8 cellular contexts compared by ENCODE assay signal in the genomic region with DNA sequence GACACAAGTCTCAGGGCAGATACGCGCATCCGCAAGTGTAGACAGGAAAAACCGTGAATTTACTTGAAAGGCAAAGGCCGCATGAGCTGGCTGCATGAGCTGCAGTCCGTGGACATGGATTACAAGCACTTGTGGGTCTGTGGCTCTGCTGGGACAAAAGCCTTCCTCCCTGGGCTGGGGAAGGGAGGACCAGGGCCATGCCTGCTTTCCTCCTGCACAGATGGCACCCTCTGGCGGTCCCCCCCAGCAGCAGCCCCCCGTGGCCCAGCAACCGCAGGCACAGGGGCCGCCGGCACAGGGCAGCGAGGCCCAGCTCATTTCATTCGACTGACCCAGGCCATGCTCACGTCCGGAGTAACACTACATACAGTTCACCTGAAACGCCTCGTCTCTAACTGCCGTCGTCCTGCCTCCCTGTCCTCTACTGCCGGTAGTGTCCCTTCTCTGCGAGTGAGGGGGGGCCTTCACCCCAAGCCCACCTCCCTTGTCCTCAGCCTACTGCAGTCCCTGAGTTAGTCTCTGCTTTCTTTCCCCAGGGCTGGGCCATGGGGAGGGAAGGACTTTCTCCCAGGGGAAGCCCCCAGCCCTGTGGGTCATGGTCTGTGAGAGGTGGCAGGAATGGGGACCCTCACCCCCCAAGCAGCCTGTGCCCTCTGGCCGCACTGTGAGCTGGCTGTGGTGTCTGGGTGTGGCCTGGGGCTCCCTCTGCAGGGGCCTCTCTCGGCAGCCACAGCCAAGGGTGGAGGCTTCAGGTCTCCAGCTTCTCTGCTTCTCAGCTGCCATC. TPM values are rescaled to one million over a fixed set of nuclear protein-coding genes. Genes with fewer than 3 reads are reported as not detected.
DNase-seq lines count a peak whose midpoint lies in the region; ATAC-seq, FAIRE-seq and TF ChIP-seq lines count a peak whose summit lies in the region.

No MANE protein-coding gene starts in this region.

- H3K9me3 ChIP-seq in IMR-90 (ENCODE audit: control insufficient read depth, insufficient read depth, low read length) = no peaks in the 10 kb centered on the region

- peak overlapping the region; percentile 21 for H2AFZ ChIP-seq in IMR-90 (replicated peaks; ENCODE audit: low read length, poor library complexity)

- no peak for ATAC-seq in IMR-90 (ENCODE audit: low read depth)
- no peak for ATAC-seq in natural killer cell treated with Interleukin-12 subunit alpha and Interleukin-12 subunit beta and Interleukin-15 and Interleukin-18, amount 100 ng/mL, for 72 hours
- ATAC-seq in GM18907 (IDR thresholded peaks at IDR 0.05; ENCODE audit: unreplicated experiment) = no peak
- ATAC-seq in GM19455 (IDR thresholded peaks at IDR 0.05; ENCODE audit: unreplicated experiment) = no peak

- peak overlapping the region; percentile 4 for H2AK9ac ChIP-seq in IMR-90 (replicated peaks; ENCODE audit: low read depth, low read length, poor library complexity)

- H4K20me1 ChIP-seq in IMR-90 (ENCODE audit: insufficient read depth, low read length) = peaks cover 54% of the 10 kb centered on the region

- H3K27ac ChIP-seq in IMR-90 (ENCODE audit: insufficient read depth, low read length) (no peak overlapping the region), substantia nigra (ENCODE audit: low read depth, low read length, poor library complexity, severe bottlenecking) (no peak overlapping the region)

- no peak overlapping the region for H3K4me3 ChIP-seq in IMR-90 (ENCODE audit: insufficient read depth, low read depth, low read length)

- intact Hi-C loops in IMR-90 (cut with micrococcal nuclease) = no loop called here

- H3K36me3 ChIP-seq in IMR-90 (ENCODE audit: control insufficient read depth, insufficient read depth, low read length) = peaks cover 42% of the 10 kb centered on the region

- H3K4me1 ChIP-seq in IMR-90 (ENCODE audit: control insufficient read depth, insufficient read depth, low read length) = peaks cover 7% of the 10 kb centered on the region

- peak overlapping the region in 2 of 5 experiments; percentile 48 to 80 for H3K27ac Mint-ChIP-seq in brain
- peak overlapping the region; percentile 56 to 95 for H3K27ac Mint-ChIP-seq in natural killer cell treated with Interleukin-12 subunit alpha and Interleukin-12 subunit beta and Interleukin-15 and Interleukin-18, amount 100 ng/mL, for 72 hours

- H3K9me3 Mint-ChIP-seq in brain = no peaks in the 10 kb centered on the region
- H3K9me3 Mint-ChIP-seq in natural killer cell treated with Interleukin-12 subunit alpha and Interleukin-12 subunit beta and Interleukin-15 and Interleukin-18, amount 100 ng/mL, for 72 hours = no peaks in the 10 kb centered on the region

- in situ Hi-C loops in Caki2 (cut with HindIII; ENCODE audit: low pct_unique_long_range_greater_than_20kb, low sequenced_read_pairs) = no loop called here
- in situ Hi-C loops in IMR-90 (cut with MboI; ENCODE audit: low sequenced_read_pairs) = no loop called here

- no peak overlapping the region for H3K14ac ChIP-seq in IMR-90 (replicated peaks; ENCODE audit: low read depth, low read length)

- no peak overlapping the region for H3K23ac ChIP-seq in IMR-90 (ENCODE audit: low read depth, low read length)

- FAIRE-seq in urothelium cell line (lab: Jason Lieb, UNC) = no peak

- TF ChIP-seq RAD21 in IMR-90 (IDR thresholded peaks at IDR 0.05; ENCODE audit: low read length) = 0 out of 2 replicates have a peak, but pooled peaks have one; percentile 5

- H3K56ac ChIP-seq in IMR-90 (ENCODE audit: extremely low read depth, insufficient read depth, low read length) = no peak overlapping the region

- H3K4ac ChIP-seq in IMR-90 (ENCODE audit: low read depth, low read length) = no peak overlapping the region

- H3K27me3 Mint-ChIP-seq in brain = peaks cover 3% of the 10 kb centered on the region
- H3K27me3 Mint-ChIP-seq in natural killer cell treated with Interleukin-12 subunit alpha and Interleukin-12 subunit beta and Interleukin-15 and Interleukin-18, amount 100 ng/mL, for 72 hours = no peaks in the 10 kb centered on the region

- no peak overlapping the region for H4K91ac ChIP-seq in IMR-90 (ENCODE audit: insufficient read depth, low read depth, low read length)

- H3K4me1 Mint-ChIP-seq in brain = peaks cover 26% of the 10 kb centered on the region
- peaks cover 15 to 22% of the 10 kb centered on the region in 2 donors for H3K4me1 Mint-ChIP-seq in natural killer cell treated with Interleukin-12 subunit alpha and Interleukin-12 subunit beta and Interleukin-15 and Interleukin-18, amount 100 ng/mL, for 72 hours (ENCODE audit: low read depth in 2 of 2)

- H4K5ac ChIP-seq in IMR-90 (ENCODE audit: low read depth, low read length) = no peak overlapping the region

- H4K8ac ChIP-seq in IMR-90 (ENCODE audit: low read depth in 2 of 2, low read length in 2 of 2) = no peak overlapping the region

- H3K27me3 ChIP-seq in IMR-90 (ENCODE audit: control insufficient read depth, insufficient read depth, low read length) = no peaks in the 10 kb centered on the region

- DNase-seq in Caki2 (ENCODE audit: low read depth) (peak; percentile 16), IMR-90 (no peak), urothelium cell line (ENCODE audit: low spot score) (no peak), substantia nigra (lab: John Stamatoyannopoulos, UW) (no peak)
- no peak for DNase-seq in natural killer cell treated with Interleukin-12 subunit alpha and Interleukin-12 subunit beta and Interleukin-15 and Interleukin-18, amount 100 ng/mL, for 72 hours (ENCODE audit: low spot score)

- no peak overlapping the region for H2BK120ac ChIP-seq in IMR-90 (ENCODE audit: low read depth, low read length)

- TF ChIP-seq CTCF in IMR-90 (conservative IDR thresholded peaks at IDR 0.05; ENCODE audit: low read depth, low read length) (0 out of 2 replicates have a peak, but pooled peaks have one; percentile 13), brain (conservative IDR thresholded peaks at IDR 0.05) (no peak)

- H2BK15ac ChIP-seq in IMR-90 (ENCODE audit: low read depth, low read length) = no peak overlapping the region

- no peaks in the 10 kb centered on the region for H3K9me1 ChIP-seq in IMR-90 (ENCODE audit: insufficient read depth, low read length)

- TF ChIP-seq POLR2A in IMR-90 (IDR thresholded peaks at IDR 0.05; ENCODE audit: low read depth, low read length) = no peak

- CTCF ChIA-PET in IMR-90 (lab: Yijun Ruan, JAX) = no interaction called here

- POLR2A ChIA-PET in IMR-90 (lab: Charles Lee; ENCODE audit: unreplicated experiment) = no interaction called here

- H3K4me2 ChIP-seq in IMR-90 (ENCODE audit: low read depth, low read length) = no peak overlapping the region; the same call in 1 of the 2 replicates

- no peak overlapping the region for H2AK5ac ChIP-seq in IMR-90 (ENCODE audit: low read depth, low read length)

- WGBS in IMR-90 (ENCODE audit: extremely low coverage in 2 of 2, insufficient read length in 1 of 2), 2 experiments = 89% methylated on average over 13 of the region's 23 CpGs; no CpG with 5 or more reads in 1 of the 2 experiments

- H3K79me1 ChIP-seq in IMR-90 (ENCODE audit: low read depth in 1 of 2, low read length in 2 of 2) = peaks cover 15 to 65% of the 10 kb centered on the region in 2 experiments

- H3K36me3 Mint-ChIP-seq in brain = peaks cover 63% of the 10 kb centered on the region
- peaks cover 9% of the 10 kb centered on the region for H3K36me3 Mint-ChIP-seq in natural killer cell treated with Interleukin-12 subunit alpha and Interleukin-12 subunit beta and Interleukin-15 and Interleukin-18, amount 100 ng/mL, for 72 hours

- TSS peak; percentile 37 for BruUV-seq in IMR-90 (replicated peaks; lab: Mats Ljungman, UMichigan)

- no peak overlapping the region for H3K18ac ChIP-seq in IMR-90 (ENCODE audit: low read depth, low read length)

- H2BK20ac ChIP-seq in IMR-90 (ENCODE audit: low read depth, low read length) = no peak overlapping the region

- dilution Hi-C loops in IMR-90 (cut with HindIII; ENCODE audit: low sequenced_read_pairs, unreplicated experiment) = no loop called here

- no peak overlapping the region for H3K9ac ChIP-seq in IMR-90 (ENCODE audit: low read depth, low read length)

- peak overlapping the region; percentile 90 to 97 (median 93) for H3K4me3 Mint-ChIP-seq in brain
- H3K4me3 Mint-ChIP-seq in natural killer cell treated with Interleukin-12 subunit alpha and Interleukin-12 subunit beta and Interleukin-15 and Interleukin-18, amount 100 ng/mL, for 72 hours = peak overlapping the region; percentile 94

- H2BK5ac ChIP-seq in IMR-90 (ENCODE audit: low read depth, low read length, poor library complexity, severe bottlenecking) = no peak overlapping the region

RNA-seq across cellular contexts. Expression of gene MRPL12, which starts 1.7 kb away (rescaled TPM):
- 185 and 238 TPM in 2 replicates for total RNA-seq in Caki2 (2014; rRNA removed; shearing (Covaris generic); ENCODE audit: low replicate concordance)
- total RNA-seq in IMR-90 (2012; rRNA removed) = 17.2 and 17.5 TPM in 2 replicates
- polyA plus RNA-seq in IMR-90 (2012; rRNA removed) (111 and 127 TPM in 2 replicates), brain (ENCODE audit: insufficient read depth, low read depth, low replicate concordance) (91.5 TPM)
- 140 and 156 TPM in 2 replicates for polyA plus RNA-seq in IMR-90 (2012; cell fraction: cytosol; rRNA removed)
- 32.1 and 54.9 TPM in 2 replicates for polyA plus RNA-seq in IMR-90 (2012; cell fraction: nucleus; rRNA removed; ENCODE audit: low replicate concordance)
- total RNA-seq in natural killer cell treated with Interleukin-12 subunit alpha and Interleukin-12 subunit beta and Interleukin-15 and Interleukin-18, amount 100 ng/mL, for 72 hours = 100 to 1,000 TPM in 1 of 2 donors, 10 to 100 TPM in 1; 98.7 to 226 TPM

RNA-seq across cellular contexts. Expression of gene SLC25A10, which starts 10.6 kb away (rescaled TPM):
- total RNA-seq in Caki2 (2014; rRNA removed; shearing (Covaris generic); ENCODE audit: low replicate concordance) = 93.2 and 105 TPM in 2 replicates
- total RNA-seq in IMR-90 (2012; rRNA removed) = 12.2 and 14.9 TPM in 2 replicates
- 19.0 and 20.2 TPM in 2 replicates for polyA plus RNA-seq in IMR-90 (2012; rRNA removed)
- 7.7 and 16.1 TPM in 2 replicates for polyA plus RNA-seq in IMR-90 (2012; cell fraction: cytosol; rRNA removed)
- 9.4 and 24.8 TPM in 2 replicates for polyA plus RNA-seq in IMR-90 (2012; cell fraction: nucleus; rRNA removed; ENCODE audit: low replicate concordance)
- 37.8 TPM for polyA plus RNA-seq in brain (ENCODE audit: insufficient read depth, low read depth, low replicate concordance)
- total RNA-seq in natural killer cell treated with Interleukin-12 subunit alpha and Interleukin-12 subunit beta and Interleukin-15 and Interleukin-18, amount 100 ng/mL, for 72 hours = 10 to 100 TPM; 17.5 to 36.3 TPM

RNA-seq across cellular contexts. Expression of gene HGS, which starts 17.7 kb away (rescaled TPM):
- 87.1 and 96.6 TPM in 2 replicates for total RNA-seq in Caki2 (2014; rRNA removed; shearing (Covaris generic); ENCODE audit: low replicate concordance)
- total RNA-seq in IMR-90 (2012; rRNA removed) = 49.4 and 52.5 TPM in 2 replicates
- polyA plus RNA-seq in IMR-90 (2012; rRNA removed) = 137 and 169 TPM in 2 replicates
- polyA plus RNA-seq in IMR-90 (2012; cell fraction: cytosol; rRNA removed) = 46.1 and 98.2 TPM in 2 replicates
- polyA plus RNA-seq in IMR-90 (2012; cell fraction: nucleus; rRNA removed; ENCODE audit: low replicate concordance) = 423 and 1,279 TPM in 2 replicates
- 147 TPM for polyA plus RNA-seq in brain (ENCODE audit: insufficient read depth, low read depth, low replicate concordance)
- total RNA-seq in natural killer cell treated with Interleukin-12 subunit alpha and Interleukin-12 subunit beta and Interleukin-15 and Interleukin-18, amount 100 ng/mL, for 72 hours = 100 to 1,000 TPM; 140 to 220 TPM

RNA-seq across cellular contexts. Expression of gene ARL16, which starts 17.9 kb away (rescaled TPM):
- 75.3 and 89.9 TPM in 2 replicates for total RNA-seq in Caki2 (2014; rRNA removed; shearing (Covaris generic); ENCODE audit: low replicate concordance)
- total RNA-seq in IMR-90 (2012; rRNA removed) = 42.8 and 51.1 TPM in 2 replicates
- polyA plus RNA-seq in IMR-90 (2012; rRNA removed) (77.9 and 83.1 TPM in 2 replicates), brain (ENCODE audit: insufficient read depth, low read depth, low replicate concordance) (78.3 TPM)
- polyA plus RNA-seq in IMR-90 (2012; cell fraction: cytosol; rRNA removed) = 73.3 and 116 TPM in 2 replicates
- 130 and 139 TPM in 2 replicates for polyA plus RNA-seq in IMR-90 (2012; cell fraction: nucleus; rRNA removed; ENCODE audit: low replicate concordance)
- total RNA-seq in natural killer cell treated with Interleukin-12 subunit alpha and Interleukin-12 subunit beta and Interleukin-15 and Interleukin-18, amount 100 ng/mL, for 72 hours = 10 to 100 TPM; 35.5 to 54.7 TPM

RNA-seq across cellular contexts. Expression of gene CCDC137, which starts 34.9 kb away (rescaled TPM):
- 33.8 and 39.2 TPM in 2 replicates for total RNA-seq in Caki2 (2014; rRNA removed; shearing (Covaris generic); ENCODE audit: low replicate concordance)
- 7.5 and 9.2 TPM in 2 replicates for total RNA-seq in IMR-90 (2012; rRNA removed)
- polyA plus RNA-seq in IMR-90 (2012; rRNA removed) (18.4 and 23.2 TPM in 2 replicates), brain (ENCODE audit: insufficient read depth, low read depth, low replicate concordance) (19.4 TPM)
- 16.7 and 34.8 TPM in 2 replicates for polyA plus RNA-seq in IMR-90 (2012; cell fraction: cytosol; rRNA removed)
- 12.3 and 18.2 TPM in 2 replicates for polyA plus RNA-seq in IMR-90 (2012; cell fraction: nucleus; rRNA removed; ENCODE audit: low replicate concordance)
- total RNA-seq in natural killer cell treated with Interleukin-12 subunit alpha and Interleukin-12 subunit beta and Interleukin-15 and Interleukin-18, amount 100 ng/mL, for 72 hours = 10 to 100 TPM; 38.0 to 90.1 TPM
